Comparison of ENCODE assay signal across 27 cellular contexts in the genomic region with DNA sequence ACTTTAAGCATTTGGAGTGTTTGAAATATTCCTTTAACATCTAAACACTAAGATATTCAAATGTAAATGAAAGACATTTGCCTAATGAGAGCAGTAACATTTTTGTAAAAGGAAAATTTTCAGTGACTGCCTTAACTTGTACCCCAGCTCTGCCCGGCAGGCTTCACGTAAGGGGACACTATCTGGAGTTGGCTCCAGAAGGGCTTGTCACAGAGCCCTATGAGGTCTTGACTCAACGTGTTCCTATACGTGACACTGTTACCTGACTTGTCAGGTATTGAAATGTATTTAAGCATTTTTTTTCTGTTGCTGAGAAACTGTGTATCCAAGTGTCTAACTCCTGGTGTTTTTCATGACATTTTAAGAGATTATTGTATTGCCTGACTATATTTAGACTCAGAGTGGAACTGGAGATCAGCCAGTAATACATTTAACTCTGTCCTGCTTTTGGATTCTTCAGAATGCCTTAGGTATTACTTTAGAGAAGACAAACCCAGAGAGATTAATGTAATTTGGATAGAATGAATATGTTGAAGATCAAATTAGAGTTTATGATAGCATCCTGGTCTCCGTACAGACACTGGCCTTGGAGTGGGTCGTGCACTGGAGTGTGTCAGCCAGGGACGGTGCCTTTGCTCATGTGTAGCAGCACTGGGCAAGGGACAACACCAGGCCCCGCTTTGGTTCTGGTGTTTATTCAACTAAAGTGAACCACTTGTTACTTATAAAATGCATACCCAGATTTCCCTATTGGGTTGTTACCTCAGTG. TPM values are rescaled to one million over a fixed set of nuclear protein-coding genes. Genes with fewer than 3 reads are reported as not detected.
DNase-seq lines count a peak whose midpoint lies in the region; ATAC-seq and TF ChIP-seq lines count a peak whose summit lies in the region.
"Had no signal": no experiment of that assay in that cellular context is flagged by ENCODE, and none has a peak within 500 bp of the region (broad histone marks: within the 10 kb centered on the region; RNA-seq: fewer than 3 reads in every experiment).

No MANE protein-coding gene starts in this region.

- no peak overlapping the region for H2AFZ ChIP-seq in neuronal stem cell (ENCODE audit: low read length)

- H3K9me3 ChIP-seq in cardiac muscle cell (ENCODE audit: low read depth) (no peaks in the 10 kb centered on the region), neuronal stem cell (replicated peaks in 1 of 2; ENCODE audit: control insufficient read depth in 2 of 2, insufficient read depth in 1 of 2, low read depth in 1 of 2, low read length in 2 of 2) (no peaks in the 10 kb centered on the region)
- H3K9me3 ChIP-seq: mucosa of descending colon, spleen, uterus had no signal

- H4K91ac ChIP-seq in neuronal stem cell (ENCODE audit: low read depth, low read length, poor library complexity), result no peak overlapping the region

- H3K4me3 ChIP-seq in cardiac muscle cell, result no peak overlapping the region
- no peak overlapping the region for H3K4me3 ChIP-seq in neuronal stem cell (ENCODE audit: low read length in 2 of 2)
- H3K4me3 ChIP-seq: lung, mucosa of descending colon, spleen, uterus had no signal

- DNase-seq in Right ventricle myocardium inferior (ENCODE audit: missing footprints) (no peak), cardiac septum (ENCODE audit: low spot score) (no peak), cardiac muscle cell (ENCODE audit: low read depth in 1 of 2, low spot score in 1 of 2) (no peak), neuronal stem cell (ENCODE audit: low spot score) (no peak), AG08396 (ENCODE audit: low spot score) (no peak), T-helper 2 cell (no peak), NCI-H526 treated with DMSO at 0.1 percent for 48 hours (lab: John Stamatoyannopoulos, UW) (no peak)
- DNase-seq: activated CD4-positive, alpha-beta T cell treated with anti-CD3 and anti-CD28 coated beads, Interleukin-2, amount 10 ng/mL, durations not matched to agents 24 days and 14 days; activated CD8-positive, alpha-beta memory T cell treated with anti-CD3 and anti-CD28 coated beads for 24 hours; activated naive CD4-positive, alpha-beta T cell treated with anti-CD3 and anti-CD28 coated beads for 36 hours; activated T-cell treated with anti-CD3 and anti-CD28 coated beads, Interleukin-2, amount 50 U/mL, for 4 hours; CD8-positive, alpha-beta T cell; erythroblast; Kasumi-1; mucosa of descending colon; NCI-H1417; NCI-H2029; NCI-H524 treated with DMSO at 0.1 percent for 48 hours; NK-92 treated with Interleukin-12 subunit alpha and Interleukin-12 subunit beta, amount 100 ng/mL, for 24 hours; retina; SHP77 treated with DMSO at 0.1 percent for 48 hours; spleen; stimulated activated CD8-positive, alpha-beta memory T cell treated with anti-CD3 and anti-CD28 coated beads, Interleukin-4, amount 100 ng/mL, for 48 hours; uterus; WERI-Rb-1 had no signal

- intact Hi-C loops in Right ventricle myocardium inferior (cut with DNase I) (loop anchor here (5.0 kb wide), 1 partner anchor 89 kb away; a partner anchor contains a TSS), cardiac septum (cut with DNase I) (no loop called here)

- H3K4me2 ChIP-seq in neuronal stem cell (ENCODE audit: insufficient read depth, low read length, poor library complexity, severe bottlenecking), result no peak overlapping the region

- H3K36me3 ChIP-seq in cardiac muscle cell (no peaks in the 10 kb centered on the region), neuronal stem cell (replicated peaks in 1 of 2; ENCODE audit: control insufficient read depth in 2 of 2, insufficient read depth in 2 of 2, low read length in 2 of 2) (peaks cover 11 to 82% of the 10 kb centered on the region in 2 donors)
- H3K36me3 ChIP-seq: uterus had no signal

- H2AK5ac ChIP-seq in neuronal stem cell (ENCODE audit: low read depth, low read length), result no peak overlapping the region

- no peak overlapping the region for H2BK5ac ChIP-seq in neuronal stem cell (ENCODE audit: low read length)

- no peak overlapping the region for H2BK120ac ChIP-seq in neuronal stem cell (ENCODE audit: low read depth, low read length)

- ATAC-seq in Right ventricle myocardium inferior, result peak; percentile 50
- ATAC-seq in GM18505 (IDR thresholded peaks at IDR 0.05; ENCODE audit: unreplicated experiment), result no peak
- ATAC-seq: activated T-cell treated with anti-CD3 and anti-CD28 coated beads, Interleukin-2, amount 50 U/mL, for 4 hours; CD8-positive, alpha-beta T cell; mucosa of descending colon had no signal

- H3K27me3 ChIP-seq in cardiac muscle cell, result no peaks in the 10 kb centered on the region
- H3K27me3 ChIP-seq in neuronal stem cell (ENCODE audit: control insufficient read depth in 3 of 3, insufficient read depth in 3 of 3, low read depth in 1 of 3, low read length in 3 of 3), result no peaks in the 10 kb centered on the region
- H3K27me3 ChIP-seq: spleen, uterus had no signal

- no peak for TF ChIP-seq POLR2A in GM18505 (IDR thresholded peaks at IDR 0.05; ENCODE audit: borderline replicate concordance, extremely low read depth, insufficient read depth, insufficient read length)

- no peak overlapping the region for H2BK15ac ChIP-seq in neuronal stem cell (ENCODE audit: low read length)

- no peaks in the 10 kb centered on the region for H3K79me1 ChIP-seq in neuronal stem cell (ENCODE audit: low read depth, low read length)

- no peak overlapping the region for H3K4ac ChIP-seq in neuronal stem cell (ENCODE audit: low read length)

- peak overlapping the region; percentile 76 for H3K27ac ChIP-seq in cardiac muscle cell
- H3K27ac ChIP-seq in neuronal stem cell (replicated peaks; ENCODE audit: low read length), result no peak overlapping the region
- H3K27ac ChIP-seq: spleen, uterus, WERI-Rb-1 had no signal

- TF ChIP-seq CTCF in cardiac muscle cell (IDR thresholded peaks at IDR 0.05; ENCODE audit: low read depth, low read length), result no peak

- no peak overlapping the region for H4K8ac ChIP-seq in neuronal stem cell (ENCODE audit: low read depth, low read length)

- H3K18ac ChIP-seq in neuronal stem cell (ENCODE audit: low read length), result no peak overlapping the region

- peaks cover 34% of the 10 kb centered on the region for H3K4me1 ChIP-seq in cardiac muscle cell (ENCODE audit: low read depth)
- H3K4me1 ChIP-seq in neuronal stem cell (ENCODE audit: control insufficient read depth in 2 of 2, insufficient read depth in 1 of 2, low read depth in 1 of 2, low read length in 2 of 2), result peaks cover 0 to 4% of the 10 kb centered on the region in 2 donors
- H3K4me1 ChIP-seq: spleen had no signal

- H3K23ac ChIP-seq in neuronal stem cell (ENCODE audit: low read depth, low read length, poor library complexity), result no peak overlapping the region

- H2BK12ac ChIP-seq in neuronal stem cell (ENCODE audit: low read length), result no peak overlapping the region

- no CpG with 5 or more reads among the region's 8 CpGs for WGBS in neuronal stem cell (ENCODE audit: extremely low coverage in 2 of 2, insufficient read length in 2 of 2, insufficient replicate concordance in 1 of 2), 2 donors

- H3K9ac ChIP-seq in neuronal stem cell (ENCODE audit: low read depth, low read length, poor library complexity), result no peak overlapping the region

- peak overlapping the region; percentile 92 for H3K14ac ChIP-seq in neuronal stem cell (ENCODE audit: low read length)

RNA-seq across cellular contexts. Expression of a gene that starts 34.6 kb away (rescaled TPM):
- total RNA-seq in Right ventricle myocardium inferior, result 28.7 TPM
- total RNA-seq in cardiac septum, result 24.5 TPM
- 24.1 and 33.7 TPM in 2 replicates for total RNA-seq in cardiac muscle cell
- polyA plus RNA-seq in cardiac muscle cell, result 14.1 and 20.8 TPM in 2 replicates
- 19.9 TPM for polyA plus RNA-seq in neuronal stem cell (2013, experiment 1 of 2)
- 19.8 TPM for polyA plus RNA-seq in neuronal stem cell (2013, experiment 2 of 2)
